32 cellular contexts compared by ENCODE assay signal in the genomic region with DNA sequence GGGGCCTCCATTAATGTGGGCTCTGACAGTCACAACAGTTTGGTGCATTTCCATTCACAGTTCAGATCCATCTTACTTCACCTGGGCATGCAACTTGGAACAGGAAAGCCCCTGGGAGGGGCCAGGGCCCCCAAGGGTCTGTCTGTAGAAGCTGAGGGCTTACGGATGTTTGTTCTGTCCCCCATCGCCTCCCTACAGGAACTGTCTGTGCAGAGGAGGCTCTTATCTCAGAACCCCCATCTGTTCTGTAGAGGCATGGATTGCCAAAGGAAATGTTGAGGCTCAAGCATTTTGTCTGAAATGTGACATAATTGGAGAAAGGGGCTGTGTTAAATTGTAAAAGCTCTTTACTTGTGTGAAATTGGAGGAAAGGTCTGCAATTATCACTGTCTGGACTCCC.
"Had no signal": no experiment of that assay in that cellular context is flagged by ENCODE, and none has a peak within 500 bp of the region (broad histone marks: within the 10 kb centered on the region; RNA-seq: fewer than 3 reads in every experiment).

No MANE protein-coding gene starts in this region.

- H3K4me3 Mint-ChIP-seq: activated CD4-positive, alpha-beta memory T cell treated with anti-CD3 and anti-CD28 coated beads, Interleukin-2, amount 10 ng/mL, durations not matched to agents 7 days and 5 days; activated CD4-positive, alpha-beta T cell treated with anti-CD3 and anti-CD28 coated beads, Interleukin-2, amount 10 ng/mL, durations not matched to agents 7 days and 5 days; activated naive CD8-positive, alpha-beta T cell; activated T-cell treated with anti-CD3 and anti-CD28 coated beads, Interleukin-2, amount 50 U/mL, for 4 hours; activated T-helper 17 cell treated with anti-CD3 and anti-CD28 coated beads, Interleukin-2, amount 50 U/mL, for 72 hours; central memory CD8-positive, alpha-beta T cell; dendritic cell treated with granulocyte-macrophage colony-stimulating factor and Interleukin-4, amounts not matched to agents 40 ng/mL and 50 ng/mL, for 4 days; endodermal cell; T-helper 17 cell; T-helper 2 cell treated with Interferon-gamma antibody and Interleukin-4, amounts not matched to agents 5 μg/mL and 100 μg/mL, for 36 hours; WTC11 had no signal

- H3K27me3 Mint-ChIP-seq: dendritic cell treated with granulocyte-macrophage colony-stimulating factor and Interleukin-4, amounts not matched to agents 40 ng/mL and 50 ng/mL, for 4 days had no signal

- H3K36me3 Mint-ChIP-seq: activated naive CD8-positive, alpha-beta T cell; WTC11 had no signal

- H3K4me1 ChIP-seq: esophagus muscularis mucosa, foreskin keratinocyte, gastrocnemius medialis, heart left ventricle had no signal

- H3K36me3 ChIP-seq: brain microvascular endothelial cell, esophagus muscularis mucosa, gastrocnemius medialis, heart left ventricle had no signal

- ATAC-seq: activated T-cell treated with anti-CD3 and anti-CD28 coated beads, Interleukin-2, amount 50 U/mL, for 4 hours; activated T-helper 17 cell treated with anti-CD3 and anti-CD28 coated beads, Interleukin-2, amount 50 U/mL, for 72 hours; foreskin keratinocyte; gastrocnemius medialis; heart left ventricle; T-helper 17 cell; WTC11 had no signal

- H3K27ac Mint-ChIP-seq: activated CD4-positive, alpha-beta memory T cell treated with anti-CD3 and anti-CD28 coated beads, Interleukin-2, amount 10 ng/mL, durations not matched to agents 7 days and 5 days; activated CD4-positive, alpha-beta T cell treated with anti-CD3 and anti-CD28 coated beads, Interleukin-2, amount 10 ng/mL, durations not matched to agents 7 days and 5 days; activated naive CD8-positive, alpha-beta T cell; activated T-helper 17 cell treated with anti-CD3 and anti-CD28 coated beads, Interleukin-2, amount 50 U/mL, for 72 hours; dendritic cell treated with granulocyte-macrophage colony-stimulating factor and Interleukin-4, amounts not matched to agents 40 ng/mL and 50 ng/mL, for 4 days; endodermal cell; T-helper 17 cell; T-helper 2 cell treated with Interferon-gamma antibody and Interleukin-4, amounts not matched to agents 5 μg/mL and 100 μg/mL, for 36 hours; WTC11 had no signal

- DNase-seq: activated CD4-positive, alpha-beta memory T cell treated with anti-CD3 and anti-CD28 coated beads, Interleukin-2, amount 10 ng/mL, durations not matched to agents 7 days and 5 days; activated CD4-positive, alpha-beta T cell treated with anti-CD3 and anti-CD28 coated beads for 1 hour; activated CD4-positive, alpha-beta T cell treated with anti-CD3 and anti-CD28 coated beads for 4 hours; activated CD4-positive, alpha-beta T cell treated with anti-CD3 and anti-CD28 coated beads, Interleukin-2, amount 10 ng/mL, durations not matched to agents 7 days and 5 days; activated CD4-positive, alpha-beta T cell treated with anti-CD3 and anti-CD28 coated beads, Interleukin-2, amount 50 U/mL, for 4 hours; activated effector memory CD4-positive, alpha-beta T cell treated with Interleukin-2 at 50 U/mL for 16 hours; activated gamma-delta T cell treated with Interleukin-2 at 50 U/mL for 16 hours; activated naive CD4-positive, alpha-beta T cell treated with anti-CD3 and anti-CD28 coated beads, Interleukin-2, amount 50 U/mL, for 16 hours; activated naive CD4-positive, alpha-beta T cell treated with Interleukin-2 at 50 U/mL for 16 hours; activated T-cell treated with anti-CD3 and anti-CD28 coated beads, Interleukin-2, amount 50 U/mL, for 4 hours; amniotic stem cell; anterior cingulate cortex; brain microvascular endothelial cell; dorsolateral prefrontal cortex; effector memory CD4-positive, alpha-beta T cell; endodermal cell; foreskin keratinocyte; gastrocnemius medialis; glutamatergic neuron; heart left ventricle; T-helper 1 cell; T-helper 17 cell; T1000 had no signal

- H3K9me3 Mint-ChIP-seq: activated CD4-positive, alpha-beta memory T cell treated with anti-CD3 and anti-CD28 coated beads, Interleukin-2, amount 10 ng/mL, durations not matched to agents 7 days and 5 days; activated CD4-positive, alpha-beta T cell treated with anti-CD3 and anti-CD28 coated beads, Interleukin-2, amount 10 ng/mL, durations not matched to agents 7 days and 5 days; activated T-cell treated with anti-CD3 and anti-CD28 coated beads, Interleukin-2, amount 50 U/mL, for 4 hours; activated T-helper 17 cell treated with anti-CD3 and anti-CD28 coated beads, Interleukin-2, amount 50 U/mL, for 72 hours; central memory CD8-positive, alpha-beta T cell; dendritic cell treated with granulocyte-macrophage colony-stimulating factor and Interleukin-4, amounts not matched to agents 40 ng/mL and 50 ng/mL, for 4 days; endodermal cell; T-helper 2 cell treated with Interferon-gamma antibody and Interleukin-4, amounts not matched to agents 5 μg/mL and 100 μg/mL, for 36 hours; WTC11 had no signal

- H3K27ac ChIP-seq: brain microvascular endothelial cell, coronary artery, dorsolateral prefrontal cortex, esophagus muscularis mucosa, foreskin keratinocyte, gastrocnemius medialis, heart left ventricle, VCaP had no signal

- H3K27me3 ChIP-seq: brain microvascular endothelial cell, esophagus muscularis mucosa, gastrocnemius medialis, heart left ventricle had no signal

- H3K9me3 ChIP-seq: esophagus muscularis mucosa, gastrocnemius medialis, heart left ventricle had no signal

- H3K4me3 ChIP-seq: coronary artery, dorsolateral prefrontal cortex, esophagus muscularis mucosa, gastrocnemius medialis, heart left ventricle had no signal

- H3K4me1 Mint-ChIP-seq: activated CD4-positive, alpha-beta memory T cell treated with anti-CD3 and anti-CD28 coated beads, Interleukin-2, amount 10 ng/mL, durations not matched to agents 7 days and 5 days; activated CD4-positive, alpha-beta T cell treated with anti-CD3 and anti-CD28 coated beads, Interleukin-2, amount 10 ng/mL, durations not matched to agents 7 days and 5 days; activated T-helper 17 cell treated with anti-CD3 and anti-CD28 coated beads, Interleukin-2, amount 50 U/mL, for 72 hours; central memory CD8-positive, alpha-beta T cell had no signal
